In the genomic region with DNA sequence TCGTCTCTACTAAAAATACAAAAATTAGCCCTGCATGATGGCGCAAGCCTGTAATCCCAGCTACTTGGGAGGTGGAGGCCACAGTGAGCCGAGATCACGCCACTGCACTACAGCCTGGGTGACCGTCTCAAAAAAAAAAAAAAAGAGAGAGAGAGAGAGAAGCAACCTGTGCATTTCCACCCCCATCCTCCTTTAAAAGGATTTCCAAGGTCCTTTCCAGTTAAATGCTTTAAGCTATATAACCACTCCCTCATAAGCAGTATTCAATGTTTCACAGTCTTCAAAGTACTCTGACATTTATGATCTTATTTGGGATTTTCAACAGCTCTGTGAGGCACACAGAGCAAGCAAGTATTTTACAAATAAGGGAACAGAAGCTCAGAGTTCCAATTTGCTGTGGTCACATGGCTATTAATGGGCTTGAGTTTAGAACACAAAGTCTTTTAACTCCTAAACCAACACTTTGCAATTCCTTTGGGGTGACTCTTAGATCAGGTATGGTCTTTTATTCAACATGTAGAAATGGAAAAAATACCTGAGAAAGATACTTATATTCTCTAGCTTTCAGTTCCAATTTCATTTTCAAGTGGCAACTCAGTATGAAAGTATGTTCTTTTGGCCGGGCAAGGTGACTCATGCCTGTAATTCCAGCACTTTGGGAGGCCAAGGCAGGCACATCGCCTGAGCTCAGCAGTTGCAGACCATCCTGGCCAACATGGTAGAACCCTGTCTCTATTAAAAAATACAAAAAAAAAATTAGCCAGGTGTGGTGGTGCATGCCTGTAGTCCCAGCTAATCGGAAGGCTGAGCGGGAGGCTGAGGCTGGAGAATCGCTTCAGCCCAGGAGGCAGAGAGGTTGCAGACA, we compare ENCODE assay signal across 8 cellular contexts. TPM values are rescaled to one million over a fixed set of nuclear protein-coding genes. Genes with fewer than 3 reads are reported as not detected.
DNase-seq lines count a peak whose midpoint lies in the region; ATAC-seq and TF ChIP-seq lines count a peak whose summit lies in the region.

No MANE protein-coding gene starts in this region.

- peak overlapping the region; percentile 25 for H3K27ac Mint-ChIP-seq in Calu3 (ENCODE audit: unreplicated experiment)
- H3K27ac Mint-ChIP-seq in activated CD4-positive, alpha-beta T cell treated with anti-CD3 and anti-CD28 coated beads, Interleukin-2, amount 10 ng/mL, durations not matched to agents 24 days and 14 days, result peak overlapping the region; percentile 80

- no peak overlapping the region for H3K4me3 Mint-ChIP-seq in Calu3 (ENCODE audit: low read depth, unreplicated experiment)
- peak overlapping the region; percentile 58 for H3K4me3 Mint-ChIP-seq in activated CD4-positive, alpha-beta T cell treated with anti-CD3 and anti-CD28 coated beads, Interleukin-2, amount 10 ng/mL, durations not matched to agents 24 days and 14 days

- H3K4me1 Mint-ChIP-seq in Calu3 (ENCODE audit: low read depth, unreplicated experiment), result peaks cover 31% of the 10 kb centered on the region
- peaks cover 31% of the 10 kb centered on the region for H3K4me1 Mint-ChIP-seq in activated CD4-positive, alpha-beta T cell treated with anti-CD3 and anti-CD28 coated beads, Interleukin-2, amount 10 ng/mL, durations not matched to agents 24 days and 14 days

- peak; percentile 57 for ATAC-seq in HG02678 (IDR thresholded peaks at IDR 0.05; ENCODE audit: unreplicated experiment)

- H3K4me3 ChIP-seq in fibroblast of the aortic adventitia (ENCODE audit: low read depth, low read length), result peak overlapping the region; percentile 45

- CTCF ChIA-PET in Calu3 (lab: Charles Lee), result interaction anchor here (0.6 to 2.5 kb wide), 13 partner anchors 9 to 1767 kb away, joined by 3 to 13 read pairs (median 4); no protein-coding TSS in a partner anchor

- DNase-seq in Calu3 (peak; percentile 60), fibroblast of the aortic adventitia (ENCODE audit: low read depth) (peak; percentile 68), smooth muscle cell of the brain vasculature (ENCODE audit: low read depth, low spot score) (peak; percentile 24), DMS153 (lab: John Stamatoyannopoulos, UW) (no peak), ecto neural progenitor cell (ENCODE audit: low spot score) (no peak)
- DNase-seq in activated CD4-positive, alpha-beta T cell treated with anti-CD3 and anti-CD28 coated beads, Interleukin-2, amount 10 ng/mL, durations not matched to agents 24 days and 14 days, result peak; percentile 76
- DNase-seq in central memory CD4-positive, alpha-beta T cell, result no peak

- no peaks in the 10 kb centered on the region for H3K36me3 Mint-ChIP-seq in Calu3 (ENCODE audit: insufficient read depth, unreplicated experiment)
- peaks cover 3% of the 10 kb centered on the region for H3K36me3 Mint-ChIP-seq in activated CD4-positive, alpha-beta T cell treated with anti-CD3 and anti-CD28 coated beads, Interleukin-2, amount 10 ng/mL, durations not matched to agents 24 days and 14 days (ENCODE audit: low read depth)

- intact Hi-C loops in Calu3 (cut with micrococcal nuclease; ENCODE audit: unreplicated experiment), result no loop called here
- intact Hi-C loops in activated CD4-positive, alpha-beta T cell treated with anti-CD3 and anti-CD28 coated beads, Interleukin-2, amount 10 ng/mL, durations not matched to agents 24 days and 14 days (cut with micrococcal nuclease), result loop anchor here (2.0 to 5.0 kb wide), 2 partner anchors 30 to 44 kb away; no protein-coding TSS in a partner anchor

- no peaks in the 10 kb centered on the region for H3K9me3 Mint-ChIP-seq in Calu3 (ENCODE audit: low read depth, unreplicated experiment)
- H3K9me3 Mint-ChIP-seq in activated CD4-positive, alpha-beta T cell treated with anti-CD3 and anti-CD28 coated beads, Interleukin-2, amount 10 ng/mL, durations not matched to agents 24 days and 14 days, result no peaks in the 10 kb centered on the region

- H3K27me3 Mint-ChIP-seq in Calu3 (ENCODE audit: unreplicated experiment), result no peaks in the 10 kb centered on the region
- no peaks in the 10 kb centered on the region for H3K27me3 Mint-ChIP-seq in activated CD4-positive, alpha-beta T cell treated with anti-CD3 and anti-CD28 coated beads, Interleukin-2, amount 10 ng/mL, durations not matched to agents 24 days and 14 days

- TF ChIP-seq CTCF in Calu3 (IDR thresholded peaks at IDR 0.05; ENCODE audit: unreplicated experiment) (no peak), fibroblast of the aortic adventitia (IDR thresholded peaks at IDR 0.05; ENCODE audit: insufficient read depth, low read length) (no peak)

- no TSS peak for BruUV-seq in Calu3 (replicated peaks; lab: Mats Ljungman, UMichigan)

RNA-seq across cellular contexts. Expression of gene SPOP, which starts 31.3 kb away (rescaled TPM):
- 79.0 and 79.9 TPM in 2 replicates for total RNA-seq in Calu3 (2022)
- 56.0 and 61.4 TPM in 2 replicates for total RNA-seq in activated CD4-positive, alpha-beta T cell treated with anti-CD3 and anti-CD28 coated beads, Interleukin-2, amount 10 ng/mL, durations not matched to agents 24 days and 14 days
- 46.1 and 85.4 TPM in 2 replicates for total RNA-seq in fibroblast of the aortic adventitia (ENCODE audit: low replicate concordance)

Comparison
In these comparisons a context has a peak if more than half of its experiments do, and no peak if none do; other contexts are left out.
1. DNase-seq: peak in Calu3 (single experiment), activated CD4-positive, alpha-beta T cell treated with anti-CD3 and anti-CD28 coated beads, Interleukin-2, amount 10 ng/mL, durations not matched to agents 24 days and 14 days (single experiment), fibroblast of the aortic adventitia (single experiment) and smooth muscle cell of the brain vasculature (single experiment); none in DMS153 (single experiment), central memory CD4-positive, alpha-beta T cell (single experiment) and ecto neural progenitor cell (single experiment).